1 cellular context compared by ENCODE assay signal in the genomic region with DNA sequence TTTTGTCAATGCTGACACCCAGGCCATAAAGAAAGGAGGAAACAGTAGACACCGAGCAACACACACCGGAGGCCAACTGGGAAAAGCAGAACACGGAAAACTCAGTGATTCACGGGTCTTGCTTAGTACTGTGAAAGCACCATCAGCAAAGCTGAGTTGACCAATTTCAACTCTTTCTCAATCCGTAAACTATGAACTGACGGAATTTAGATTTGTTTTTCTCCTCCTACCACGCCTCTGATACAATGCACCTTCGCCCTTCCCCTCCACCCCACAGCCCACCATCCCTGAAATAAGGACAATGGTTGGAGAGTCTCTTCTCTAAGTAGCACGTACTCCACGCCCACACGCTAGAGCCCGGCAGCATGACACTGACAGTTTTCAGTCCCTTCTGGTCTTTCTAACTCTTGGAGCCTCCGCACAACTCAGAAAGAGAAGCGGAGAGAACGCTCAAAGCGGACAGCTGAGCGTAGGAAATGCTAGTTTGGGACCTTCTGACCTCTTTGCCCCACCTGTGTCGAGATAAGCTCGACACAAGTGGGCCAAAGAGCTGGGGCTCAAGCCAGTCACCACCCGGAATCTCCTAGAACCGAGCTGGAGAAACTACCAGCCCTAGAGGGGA.
TF ChIP-seq lines count a peak whose summit lies in the region.

No MANE protein-coding gene starts in this region.

TF ChIP-seq in GM23338, 12 proteins besides CTCF, POLR2A, EP300 and RAD21 (continued from another document):
- TF ChIP-seq JUNB (IDR thresholded peaks at IDR 0.05; ENCODE audit: unreplicated experiment) (no peak), NANOG (IDR thresholded peaks at IDR 0.05; ENCODE audit: borderline replicate concordance) (no peak)
